In the genomic region with DNA sequence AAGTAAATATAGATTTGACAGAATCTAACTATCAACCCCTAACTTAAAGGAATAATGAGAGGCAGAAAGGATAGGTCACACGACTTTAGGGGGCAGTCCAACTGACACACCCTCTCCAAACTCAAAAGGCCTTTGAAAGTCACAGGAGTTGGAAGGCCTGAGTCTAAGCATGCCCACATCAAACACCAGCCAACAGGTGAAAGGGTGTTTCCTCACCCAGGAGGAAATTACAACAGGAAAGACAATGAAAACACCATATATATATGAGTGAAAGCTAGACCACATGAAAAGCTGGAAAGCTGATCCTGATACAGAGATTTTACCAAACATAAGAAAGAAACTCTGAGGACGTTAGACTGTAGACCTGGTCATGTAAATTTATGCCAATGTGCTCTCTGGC, we compare ENCODE assay signal across 19 cellular contexts. TPM values are rescaled to one million over a fixed set of nuclear protein-coding genes. Genes with fewer than 3 reads are reported as not detected.
A peak's percentile ranks its signal among the peaks of the same experiment; 100 is the strongest.
DNase-seq lines count a peak whose midpoint lies in the region; ATAC-seq lines count a peak whose summit lies in the region.
"Had no signal": no experiment of that assay in that cellular context is flagged by ENCODE, and none has a peak within 500 bp of the region (broad histone marks: within the 10 kb centered on the region; RNA-seq: fewer than 3 reads in every experiment).

No MANE protein-coding gene starts in this region.

- peak overlapping the region; percentile 43 for H2AFZ ChIP-seq in neuron (ENCODE audit: low read depth, low read length)

- H3K4me3 Mint-ChIP-seq in activated naive CD4-positive, alpha-beta T cell treated with anti-CD3 and anti-CD28 coated beads for 36 hours: no peak overlapping the region
- no peak overlapping the region for H3K4me3 Mint-ChIP-seq in activated naive CD8-positive, alpha-beta T cell treated with anti-CD3 and anti-CD28 coated beads, Interleukin-2, amount 50 U/mL, for 24 hours
- H3K4me3 Mint-ChIP-seq in stimulated activated naive B cell treated with anti-CD40 and anti-IgM and Interleukin-4, amounts not matched to agents 10 μg/mL and 1 μg/mL and 100 μg/mL, for 72 hours: no peak overlapping the region
- H3K4me3 Mint-ChIP-seq: nephron had no signal

- H3K4me3 ChIP-seq in neuron (ENCODE audit: low read length): no peak overlapping the region
- H3K4me3 ChIP-seq: heart left ventricle, right lobe of liver had no signal

- CTCF ChIA-PET in activated naive CD4-positive, alpha-beta T cell treated with anti-CD3 and anti-CD28 coated beads for 36 hours (lab: Charles Lee): interaction anchor here (2.0 kb wide), 1 partner anchor 60 kb away, joined by 8 read pairs; no protein-coding TSS in a partner anchor

- H3K9me3 ChIP-seq in neuron (ENCODE audit: low read length): no peaks in the 10 kb centered on the region
- H3K9me3 ChIP-seq: heart left ventricle, right lobe of liver had no signal

- peak; percentile 63 for ATAC-seq in activated naive CD8-positive, alpha-beta T cell treated with anti-CD3 and anti-CD28 coated beads, Interleukin-2, amount 50 U/mL, for 24 hours
- ATAC-seq in stimulated activated naive B cell treated with anti-CD40 and anti-IgM and Interleukin-4, amounts not matched to agents 10 μg/mL and 1 μg/mL and 100 μg/mL, for 72 hours (replicated peaks): no peak
- ATAC-seq: heart left ventricle, left lobe of liver, right lobe of liver had no signal

- no peaks in the 10 kb centered on the region for H3K36me3 ChIP-seq in neuron (ENCODE audit: insufficient read depth, low read length)
- H3K36me3 ChIP-seq: heart left ventricle, right lobe of liver had no signal

- peak; percentile 47 for DNase-seq in activated naive CD4-positive, alpha-beta T cell treated with anti-CD3 and anti-CD28 coated beads for 36 hours
- no peak for DNase-seq in activated naive CD4-positive, alpha-beta T cell treated with Interleukin-2 at 50 U/mL for 16 hours
- DNase-seq in T follicular helper cell (ENCODE audit: low read depth) (peak; percentile 15), NCI-H1092 (lab: John Stamatoyannopoulos, UW) (no peak), NCI-H748 treated with DMSO at 0.1 percent for 48 hours (lab: John Stamatoyannopoulos, UW) (no peak)
- no peak for DNase-seq in activated naive CD8-positive, alpha-beta T cell treated with anti-CD3 and anti-CD28 coated beads, Interleukin-2, amount 50 U/mL, for 24 hours
- no peak for DNase-seq in stimulated activated naive B cell treated with anti-CD40 and anti-IgM and Interleukin-4, amounts not matched to agents 10 μg/mL and 1 μg/mL and 100 μg/mL, for 72 hours
- DNase-seq: activated effector memory CD4-positive, alpha-beta T cell treated with anti-CD3 and anti-CD28 coated beads, Interleukin-2, amount 50 U/mL, for 16 hours; heart left ventricle; IMR-90; NCI-H1436; NCI-H2107; NCI-H510A; posterior cingulate gyrus; right lobe of liver; T1000 had no signal

- H3K27me3 Mint-ChIP-seq in activated naive CD4-positive, alpha-beta T cell treated with anti-CD3 and anti-CD28 coated beads for 36 hours (ENCODE audit: low read depth): no peaks in the 10 kb centered on the region
- H3K27me3 Mint-ChIP-seq in activated naive CD8-positive, alpha-beta T cell treated with anti-CD3 and anti-CD28 coated beads, Interleukin-2, amount 50 U/mL, for 24 hours: no peaks in the 10 kb centered on the region
- H3K27me3 Mint-ChIP-seq in stimulated activated naive B cell treated with anti-CD40 and anti-IgM and Interleukin-4, amounts not matched to agents 10 μg/mL and 1 μg/mL and 100 μg/mL, for 72 hours: peaks cover under 1 to 2% of the 10 kb centered on the region in 2 donors

- H3K27ac Mint-ChIP-seq in activated naive CD4-positive, alpha-beta T cell treated with anti-CD3 and anti-CD28 coated beads for 36 hours: no peak overlapping the region
- H3K27ac Mint-ChIP-seq in activated naive CD8-positive, alpha-beta T cell treated with anti-CD3 and anti-CD28 coated beads, Interleukin-2, amount 50 U/mL, for 24 hours: no peak overlapping the region
- no peak overlapping the region for H3K27ac Mint-ChIP-seq in stimulated activated naive B cell treated with anti-CD40 and anti-IgM and Interleukin-4, amounts not matched to agents 10 μg/mL and 1 μg/mL and 100 μg/mL, for 72 hours
- H3K27ac Mint-ChIP-seq: nephron had no signal

- peaks cover 28% of the 10 kb centered on the region for H3K4me1 Mint-ChIP-seq in activated naive CD4-positive, alpha-beta T cell treated with anti-CD3 and anti-CD28 coated beads for 36 hours (ENCODE audit: low read depth)
- H3K4me1 Mint-ChIP-seq in activated naive CD8-positive, alpha-beta T cell treated with anti-CD3 and anti-CD28 coated beads, Interleukin-2, amount 50 U/mL, for 24 hours: peaks cover 23% of the 10 kb centered on the region
- H3K4me1 Mint-ChIP-seq in stimulated activated naive B cell treated with anti-CD40 and anti-IgM and Interleukin-4, amounts not matched to agents 10 μg/mL and 1 μg/mL and 100 μg/mL, for 72 hours: no peaks in the 10 kb centered on the region

- intact Hi-C loops in activated naive CD4-positive, alpha-beta T cell treated with anti-CD3 and anti-CD28 coated beads for 36 hours (cut with micrococcal nuclease): no loop called here

- H3K27me3 ChIP-seq in neuron (ENCODE audit: insufficient read depth, low read length): peaks cover 3% of the 10 kb centered on the region
- H3K27me3 ChIP-seq: heart left ventricle, right lobe of liver had no signal

- H3K4me1 ChIP-seq in neuron (ENCODE audit: insufficient read depth, low read length): no peaks in the 10 kb centered on the region
- H3K4me1 ChIP-seq: heart left ventricle, right lobe of liver had no signal

- no peaks in the 10 kb centered on the region for H3K9me3 Mint-ChIP-seq in activated naive CD4-positive, alpha-beta T cell treated with anti-CD3 and anti-CD28 coated beads for 36 hours
- H3K9me3 Mint-ChIP-seq in activated naive CD8-positive, alpha-beta T cell treated with anti-CD3 and anti-CD28 coated beads, Interleukin-2, amount 50 U/mL, for 24 hours: no peaks in the 10 kb centered on the region
- no peaks in the 10 kb centered on the region for H3K9me3 Mint-ChIP-seq in stimulated activated naive B cell treated with anti-CD40 and anti-IgM and Interleukin-4, amounts not matched to agents 10 μg/mL and 1 μg/mL and 100 μg/mL, for 72 hours

- H3K36me3 Mint-ChIP-seq in activated naive CD4-positive, alpha-beta T cell treated with anti-CD3 and anti-CD28 coated beads for 36 hours (ENCODE audit: low read depth): no peaks in the 10 kb centered on the region
- H3K36me3 Mint-ChIP-seq in activated naive CD8-positive, alpha-beta T cell treated with anti-CD3 and anti-CD28 coated beads, Interleukin-2, amount 50 U/mL, for 24 hours (ENCODE audit: low read depth): no peaks in the 10 kb centered on the region
- H3K36me3 Mint-ChIP-seq in stimulated activated naive B cell treated with anti-CD40 and anti-IgM and Interleukin-4, amounts not matched to agents 10 μg/mL and 1 μg/mL and 100 μg/mL, for 72 hours: no peaks in the 10 kb centered on the region

RNA-seq across cellular contexts. Expression of gene DEPDC7, which starts 10.5 kb away (rescaled TPM):
- 1 to 10 TPM; 2.2 to 2.5 TPM for total RNA-seq in activated naive CD4-positive, alpha-beta T cell treated with anti-CD3 and anti-CD28 coated beads for 36 hours

RNA-seq across cellular contexts. Expression of gene TCP11L1, which starts 34.2 kb away (rescaled TPM):
- 1 to 10 TPM; 4.8 to 5.7 TPM for total RNA-seq in activated naive CD4-positive, alpha-beta T cell treated with anti-CD3 and anti-CD28 coated beads for 36 hours

Comparison
In these comparisons a context has a peak if more than half of its experiments do, and no peak if none do; other contexts are left out.
1. DNase-seq: peak in activated naive CD4-positive, alpha-beta T cell treated with anti-CD3 and anti-CD28 coated beads for 36 hours (single experiment) and T follicular helper cell (single experiment); none in activated naive CD4-positive, alpha-beta T cell treated with Interleukin-2 at 50 U/mL for 16 hours (single experiment), activated naive CD8-positive, alpha-beta T cell treated with anti-CD3 and anti-CD28 coated beads, Interleukin-2, amount 50 U/mL, for 24 hours (single experiment), NCI-H1092 (single experiment), stimulated activated naive B cell treated with anti-CD40 and anti-IgM and Interleukin-4, amounts not matched to agents 10 μg/mL and 1 μg/mL and 100 μg/mL, for 72 hours (single experiment) and NCI-H748 treated with DMSO at 0.1 percent for 48 hours (single experiment).